In the genomic region with DNA sequence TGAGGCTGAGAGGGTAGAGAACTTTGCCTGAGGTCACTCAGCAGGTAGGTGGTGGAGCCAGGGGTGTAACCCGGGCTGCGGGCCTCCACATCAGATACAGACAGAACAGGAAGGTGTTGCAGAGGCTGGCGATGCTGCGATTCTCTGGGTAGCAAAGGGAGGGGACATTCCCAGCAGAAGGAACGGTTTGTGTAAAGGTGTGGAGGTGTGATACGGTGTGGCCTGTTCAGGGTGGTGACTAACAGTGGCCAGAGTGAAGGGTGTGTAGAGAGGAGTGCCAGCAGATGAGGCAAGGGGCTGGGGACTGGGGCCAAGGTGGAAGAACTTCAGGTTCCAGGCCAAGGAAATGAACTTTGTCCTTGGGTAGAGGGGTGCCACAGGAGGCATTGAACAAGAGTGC, we compare ENCODE assay signal across 15 cellular contexts. TPM values are rescaled to one million over a fixed set of nuclear protein-coding genes. Genes with fewer than 3 reads are reported as not detected.
"Had no signal": no experiment of that assay in that cellular context is flagged by ENCODE, and none has a peak within 500 bp of the region (broad histone marks: within the 10 kb centered on the region; RNA-seq: fewer than 3 reads in every experiment).

No MANE protein-coding gene starts in this region.

- H3K4me1 ChIP-seq: psoas muscle had no signal

- H3K27ac ChIP-seq: brain microvascular endothelial cell, dorsolateral prefrontal cortex, lower lobe of right lung, psoas muscle had no signal

- H3K4me3 Mint-ChIP-seq: activated naive CD8-positive, alpha-beta T cell treated with anti-CD3 and anti-CD28 coated beads for 36 hours; mesothelial cell of epicardium; stimulated activated naive CD8-positive, alpha-beta T cell treated with anti-CD3 and anti-CD28 coated beads, Interleukin-15, amount 100 ng/mL, for 72 hours; type B pancreatic cell had no signal

- H3K36me3 Mint-ChIP-seq: activated naive CD8-positive, alpha-beta T cell treated with anti-CD3 and anti-CD28 coated beads for 36 hours; mesothelial cell of epicardium; type B pancreatic cell had no signal

- DNase-seq: activated CD4-positive, alpha-beta T cell treated with anti-CD3 and anti-CD28 coated beads for 1 hour; activated CD4-positive, alpha-beta T cell treated with anti-CD3 and anti-CD28 coated beads, Interleukin-2, amount 50 U/mL, for 4 hours; activated naive CD8-positive, alpha-beta T cell treated with anti-CD3 and anti-CD28 coated beads for 36 hours; activated T-cell treated with anti-CD3 and anti-CD28 coated beads for 4 hours; anterior cingulate cortex; brain microvascular endothelial cell; foreskin fibroblast; lower lobe of right lung; stimulated activated naive CD8-positive, alpha-beta T cell treated with anti-CD3 and anti-CD28 coated beads, Interleukin-15, amount 100 ng/mL, for 72 hours; T1000 had no signal

- H3K27me3 ChIP-seq: brain microvascular endothelial cell, dorsolateral prefrontal cortex had no signal

- H3K4me3 ChIP-seq: dorsolateral prefrontal cortex, lower lobe of right lung, psoas muscle had no signal

- H3K4me1 Mint-ChIP-seq: stimulated activated naive CD8-positive, alpha-beta T cell treated with anti-CD3 and anti-CD28 coated beads, Interleukin-15, amount 100 ng/mL, for 72 hours had no signal

- H3K9me3 Mint-ChIP-seq: activated naive CD8-positive, alpha-beta T cell treated with anti-CD3 and anti-CD28 coated beads for 36 hours; mesothelial cell of epicardium; stimulated activated naive CD8-positive, alpha-beta T cell treated with anti-CD3 and anti-CD28 coated beads, Interleukin-15, amount 100 ng/mL, for 72 hours; type B pancreatic cell had no signal

- H3K36me3 ChIP-seq: brain microvascular endothelial cell, lower lobe of right lung had no signal

- H3K27ac Mint-ChIP-seq: activated naive CD8-positive, alpha-beta T cell treated with anti-CD3 and anti-CD28 coated beads for 36 hours; mesothelial cell of epicardium; stimulated activated naive CD8-positive, alpha-beta T cell treated with anti-CD3 and anti-CD28 coated beads, Interleukin-15, amount 100 ng/mL, for 72 hours; type B pancreatic cell had no signal

- H3K27me3 Mint-ChIP-seq: activated naive CD8-positive, alpha-beta T cell treated with anti-CD3 and anti-CD28 coated beads for 36 hours; type B pancreatic cell had no signal

- H3K9me3 ChIP-seq: lower lobe of right lung, psoas muscle had no signal

RNA-seq across cellular contexts. Expression of a gene that starts 28.6 kb away (rescaled TPM):
- polyA plus RNA-seq: neural cell, psoas muscle had no signal

RNA-seq across cellular contexts. Expression of a gene that starts 39.7 kb away (rescaled TPM):
- polyA plus RNA-seq: neural cell had no signal

RNA-seq across cellular contexts. Expression of a gene that starts 50.8 kb away (rescaled TPM):
- polyA plus RNA-seq: neural cell had no signal
